19 cellular contexts compared by ENCODE assay signal in genomic region chr13:99660101-99660500, GRCh38. TPM values are rescaled to one million over a fixed set of nuclear protein-coding genes. Genes with fewer than 3 reads are reported as not detected.
DNase-seq lines count a peak whose midpoint lies in the region; FAIRE-seq and TF ChIP-seq lines count a peak whose summit lies in the region.
"Had no signal": no experiment of that assay in that cellular context is flagged by ENCODE, and none has a peak within 500 bp of the region (broad histone marks: within the 10 kb centered on the region; RNA-seq: fewer than 3 reads in every experiment).

No MANE protein-coding gene starts in this region.

- TF ChIP-seq POLR2A in H1 (IDR thresholded peaks at IDR 0.05; ENCODE audit: control extremely low read depth in 1 of 2, low read depth in 2 of 2, low read length in 2 of 2), result no peak
- TF ChIP-seq POLR2A in adrenal gland (IDR thresholded peaks at IDR 0.05), result no peak

- H2BK5ac ChIP-seq in H1 (ENCODE audit: low read depth, low read length), result peak overlapping the region; percentile 96; the same call in 1 of the 2 replicates
- H2BK5ac ChIP-seq in neuronal stem cell (ENCODE audit: low read length), result no peak overlapping the region

- intact Hi-C loops in adrenal gland (cut with DNase I), result no loop called here

- DNase-seq in NCI-H2081 (lab: John Stamatoyannopoulos, UW) (peak; percentile 58 to 90), NCI-H2081 treated with DMSO at 0.1 percent for 48 hours (lab: John Stamatoyannopoulos, UW) (no peak), NCI-H446 treated with DMSO at 0.1 percent for 48 hours (lab: John Stamatoyannopoulos, UW) (peak; percentile 38), H1 (ENCODE audit: low read depth in 1 of 2, low spot score in 2 of 2) (peak in 1 of 2 experiments; percentile 27), neuronal stem cell (ENCODE audit: low spot score) (no peak), NCI-H2171 (lab: John Stamatoyannopoulos, UW) (no peak), adrenal gland (no peak), MM.1S (no peak)
- DNase-seq: activated gamma-delta T cell treated with Interleukin-2 at 50 U/mL for 16 hours, amniotic stem cell, erythroblast, foreskin melanocyte, hypothalamus, NCI-H187, NCI-H510A, ovary, SHP77 had no signal

- H2BK15ac ChIP-seq in H1 (ENCODE audit: low read length) (no peak overlapping the region), neuronal stem cell (ENCODE audit: low read length) (no peak overlapping the region)

- no peak overlapping the region for H3K9ac ChIP-seq in H1 (replicated peaks in 1 of 4; ENCODE audit: extremely low read depth in 1 of 4, low read depth in 3 of 4, low read length in 3 of 4)
- H3K9ac ChIP-seq in neuronal stem cell (ENCODE audit: low read depth, low read length, poor library complexity), result no peak overlapping the region
- H3K9ac ChIP-seq in MM.1S (ENCODE audit: low read length), result no peak overlapping the region

- H3K4ac ChIP-seq in H1 (replicated peaks; ENCODE audit: insufficient read length, low read depth, low read length) (peak overlapping the region; percentile 84), neuronal stem cell (ENCODE audit: low read length) (no peak overlapping the region)

- peak overlapping the region; percentile 98; the same call in 1 of the 2 replicates for H2BK20ac ChIP-seq in H1 (ENCODE audit: low read length)

- H2AFZ ChIP-seq in H1 (ENCODE audit: low read length) (no peak overlapping the region), neuronal stem cell (ENCODE audit: low read length) (peak overlapping the region; percentile 6), MM.1S (ENCODE audit: low read length) (no peak overlapping the region)

- TF ChIP-seq CTCF in H1 (IDR thresholded peaks at IDR 0.05; ENCODE audit: control extremely low read depth in 1 of 3, insufficient read depth in 1 of 3, low read depth in 1 of 3, low read length in 3 of 3) (no peak), adrenal gland (IDR thresholded peaks at IDR 0.05) (no peak), MM.1S (IDR thresholded peaks at IDR 0.05; ENCODE audit: low read length) (no peak)

- H3K56ac ChIP-seq in H1 (replicated peaks; ENCODE audit: insufficient read length, low read depth, low read length), result peak overlapping the region; percentile 51

- no peaks in the 10 kb centered on the region; the same call in 1 of the 2 replicates for H3F3A ChIP-seq in MM.1S (ENCODE audit: insufficient read depth, low read length)

- H3K36me3 ChIP-seq in H1 (ENCODE audit: control insufficient read depth in 2 of 4, insufficient read depth in 4 of 4, low read length in 3 of 4), result no peaks in the 10 kb centered on the region
- H3K36me3 ChIP-seq in neuronal stem cell (replicated peaks in 1 of 2; ENCODE audit: control insufficient read depth in 2 of 2, insufficient read depth in 2 of 2, low read length in 2 of 2), result no peaks in the 10 kb centered on the region
- H3K36me3 ChIP-seq in adrenal gland (replicated peaks in 1 of 2), result no peaks in the 10 kb centered on the region
- no peaks in the 10 kb centered on the region for H3K36me3 ChIP-seq in MM.1S (replicated peaks; ENCODE audit: insufficient read depth, low read length)
- H3K36me3 ChIP-seq: ovary, vagina had no signal

- H2AK5ac ChIP-seq in H1 (ENCODE audit: low read depth, low read length) (peak overlapping the region; percentile 97; the same call in 1 of the 2 replicates), neuronal stem cell (ENCODE audit: low read depth, low read length) (no peak overlapping the region)

- H3K79me1 ChIP-seq in H1 (ENCODE audit: low read depth, low read length) (no peaks in the 10 kb centered on the region), neuronal stem cell (ENCODE audit: low read depth, low read length) (no peaks in the 10 kb centered on the region)

- no peaks in the 10 kb centered on the region for H3K23me2 ChIP-seq in H1 (ENCODE audit: low read depth, low read length)

- H3K14ac ChIP-seq in H1 (ENCODE audit: insufficient read length), result no peak overlapping the region
- H3K14ac ChIP-seq in neuronal stem cell (ENCODE audit: low read length), result no peak overlapping the region

- H3K79me2 ChIP-seq in H1 (ENCODE audit: control insufficient read depth in 1 of 2, insufficient read depth in 2 of 2, low read length in 2 of 2) (peaks cover 0 to 11% of the 10 kb centered on the region in 2 experiments; a peak in 1 of 4 replicates), MM.1S (ENCODE audit: low read length) (no peaks in the 10 kb centered on the region)

- H2BK120ac ChIP-seq in H1 (replicated peaks; ENCODE audit: low read depth, low read length) (peak overlapping the region; percentile 96), neuronal stem cell (ENCODE audit: low read depth, low read length) (no peak overlapping the region)

- H3K4me2 ChIP-seq in H1 (ENCODE audit: insufficient read depth in 1 of 2, low read depth in 2 of 2, low read length in 2 of 2), result 0 out of 4 replicates have a peak overlapping the region, but pooled peaks of 1 of the 2 experiments have one; percentile 18
- no peak overlapping the region for H3K4me2 ChIP-seq in neuronal stem cell (ENCODE audit: insufficient read depth, low read length, poor library complexity, severe bottlenecking)
- no peak overlapping the region for H3K4me2 ChIP-seq in MM.1S (ENCODE audit: low read depth, low read length)

- H3K4me3 ChIP-seq in H1 (ENCODE audit: extremely low read depth in 1 of 4, insufficient read depth in 2 of 4, low read depth in 3 of 4, low read length in 4 of 4) (no peak overlapping the region; a peak in 1 of 8 replicates), neuronal stem cell (ENCODE audit: low read length in 2 of 2) (no peak overlapping the region), adrenal gland (no peak overlapping the region), MM.1S (ENCODE audit: low read length) (no peak overlapping the region)
- H3K4me3 ChIP-seq: ovary, vagina had no signal

- no peaks in the 10 kb centered on the region for H3K27me3 ChIP-seq in H1 (replicated peaks in 1 of 4; ENCODE audit: control insufficient read depth in 3 of 4, extremely low read depth in 1 of 4, insufficient read depth in 3 of 4, low read length in 3 of 4)
- H3K27me3 ChIP-seq in neuronal stem cell (ENCODE audit: control insufficient read depth in 3 of 3, insufficient read depth in 3 of 3, low read depth in 1 of 3, low read length in 3 of 3), result no peaks in the 10 kb centered on the region
- H3K27me3 ChIP-seq in adrenal gland, result no peaks in the 10 kb centered on the region
- H3K27me3 ChIP-seq in MM.1S (replicated peaks; ENCODE audit: insufficient read depth, low read length), result no peaks in the 10 kb centered on the region
- H3K27me3 ChIP-seq: ovary, vagina had no signal

- POLR2A ChIA-PET in H1 (lab: Charles Lee; ENCODE audit: partially characterized antibody), result interaction anchor here (0.6 to 3.1 kb wide), 4 partner anchors 10 to 190 kb away, joined by 4 to 43 read pairs (median 8); no protein-coding TSS in a partner anchor

- H3K9me2 ChIP-seq in MM.1S (replicated peaks; ENCODE audit: insufficient read depth, low read length), result no peaks in the 10 kb centered on the region

- H4K20me1 ChIP-seq in H1 (replicated peaks in 1 of 2; ENCODE audit: control insufficient read depth in 1 of 2, insufficient read depth in 2 of 2, low read length in 2 of 2), result no peaks in the 10 kb centered on the region
- no peaks in the 10 kb centered on the region for H4K20me1 ChIP-seq in MM.1S (ENCODE audit: insufficient read depth, low read length)

- FAIRE-seq in H1 (lab: Jason Lieb, UNC), result no peak

- TF ChIP-seq EP300 in H1 (IDR thresholded peaks at IDR 0.05; ENCODE audit: borderline replicate concordance in 1 of 2, low read depth in 2 of 2, low read length in 2 of 2), result no peak

- CTCF ChIA-PET in H1 (lab: Charles Lee; ENCODE audit: partially characterized antibody), result interaction anchor here (1.1 to 8.3 kb wide), 7 partner anchors 22 to 298 kb away, joined by 3 to 92 read pairs (median 3); no protein-coding TSS in a partner anchor

- peak overlapping the region; percentile 82 for H2BK12ac ChIP-seq in H1 (ENCODE audit: low read depth, low read length)
- H2BK12ac ChIP-seq in neuronal stem cell (ENCODE audit: low read length), result no peak overlapping the region

- H3K4me1 ChIP-seq in H1 (replicated peaks in 1 of 4; ENCODE audit: control insufficient read depth in 3 of 4, insufficient read depth in 4 of 4, low read length in 3 of 4), result peaks cover 18 to 34% (median 27%) of the 10 kb centered on the region in 4 experiments
- H3K4me1 ChIP-seq in neuronal stem cell (ENCODE audit: control insufficient read depth in 2 of 2, insufficient read depth in 1 of 2, low read depth in 1 of 2, low read length in 2 of 2), result peaks cover 26 to 59% of the 10 kb centered on the region in 2 donors
- no peaks in the 10 kb centered on the region for H3K4me1 ChIP-seq in adrenal gland (replicated peaks in 1 of 2)
- no peaks in the 10 kb centered on the region for H3K4me1 ChIP-seq in MM.1S (ENCODE audit: low read length)

- H4K8ac ChIP-seq in H1 (ENCODE audit: extremely low read depth, insufficient read depth, low read length), result no peak overlapping the region
- H4K8ac ChIP-seq in neuronal stem cell (ENCODE audit: low read depth, low read length), result no peak overlapping the region

- no peaks in the 10 kb centered on the region for H3K9me3 ChIP-seq in H1 (ENCODE audit: insufficient read depth in 2 of 2, low read depth in 1 of 2, low read length in 1 of 2)
- no peaks in the 10 kb centered on the region for H3K9me3 ChIP-seq in neuronal stem cell (replicated peaks in 1 of 2; ENCODE audit: control insufficient read depth in 2 of 2, insufficient read depth in 1 of 2, low read depth in 1 of 2, low read length in 2 of 2)
- H3K9me3 ChIP-seq in adrenal gland (replicated peaks in 1 of 3), result no peaks in the 10 kb centered on the region
- H3K9me3 ChIP-seq in MM.1S (replicated peaks; ENCODE audit: insufficient read depth, low read length), result no peaks in the 10 kb centered on the region
- H3K9me3 ChIP-seq: ovary, vagina had no signal

- WGBS in H1 (ENCODE audit: extremely low coverage in 1 of 2, insufficient coverage in 1 of 2, insufficient read length in 1 of 2, insufficient replicate concordance in 2 of 2, low coverage in 1 of 2, low lambda C conversion rate in 2 of 2, missing lambda C conversion rate in 1 of 2), 2 experiments, result 37% methylated on average over 6 of the region's 6 CpGs; no CpG with 5 or more reads in 1 of the 2 experiments
- no CpG with 5 or more reads among the region's 6 CpGs for WGBS in neuronal stem cell (ENCODE audit: extremely low coverage in 2 of 2, insufficient read length in 2 of 2, insufficient replicate concordance in 1 of 2), 2 donors
- WGBS in adrenal gland, 4 donors, result 69 to 80% (median 78%) methylated on average over 6 of the region's 6 CpGs

- TF ChIP-seq RAD21 in H1 (IDR thresholded peaks at IDR 0.05 in 1 of 2, conservative IDR thresholded peaks at IDR 0.05 in 1 of 2; ENCODE audit: low read depth in 2 of 2, low read length in 2 of 2), result no peak

- H3K18ac ChIP-seq in H1 (ENCODE audit: extremely low read depth, low read length) (peak overlapping the region; percentile 86), neuronal stem cell (ENCODE audit: low read length) (no peak overlapping the region)

- H3K27ac ChIP-seq in H1 (ENCODE audit: low read depth, low read length) (peak overlapping the region; percentile 33; the same call in 1 of the 2 replicates), neuronal stem cell (replicated peaks; ENCODE audit: low read length) (peak overlapping the region; percentile 17), adrenal gland (no peak overlapping the region), MM.1S (ENCODE audit: low read length) (no peak overlapping the region)
- H3K27ac ChIP-seq: HL-60, ovary, vagina had no signal

- peak overlapping the region; percentile 90 for H4K5ac ChIP-seq in H1 (ENCODE audit: insufficient read length, low read depth, low read length)

- no peak overlapping the region for H3K23ac ChIP-seq in H1 (ENCODE audit: insufficient read length)
- no peak overlapping the region for H3K23ac ChIP-seq in neuronal stem cell (ENCODE audit: low read depth, low read length, poor library complexity)

- H4K91ac ChIP-seq in H1 (replicated peaks; ENCODE audit: insufficient read length, low read length), result peak overlapping the region; percentile 94
- no peak overlapping the region for H4K91ac ChIP-seq in neuronal stem cell (ENCODE audit: low read depth, low read length, poor library complexity)

RNA-seq across cellular contexts. Expression of gene CLYBL, which starts 53.6 kb away (rescaled TPM):
- total RNA-seq in H1 (2021; fragmentation: NEBNext Ultra II Directional; extraction: Animal tissue kit (Norgen Biotek cat#: 25700)), result 9.8 and 11.3 TPM in 2 replicates
- polyA plus RNA-seq in H1 (2011; rRNA removed) (5.2 and 9.2 TPM in 2 replicates), adrenal gland (10 to 100 TPM in 1 of 3 donors, 1 to 10 TPM in 2; 8.3 to 22.3 (median 8.6) TPM)
- polyA plus RNA-seq in H1 (2011; cell fraction: cytosol; rRNA removed), result 9.0 TPM
- polyA plus RNA-seq in H1 (2011; cell fraction: nucleus; rRNA removed), result 8.9 TPM
- polyA plus RNA-seq in H1 (2012, experiment 1 of 2), result 10.6 to 17.4 TPM (median 12.6 TPM) in 4 replicates
- polyA plus RNA-seq in H1 (2012, experiment 2 of 2), result 7.1 TPM
- 14.7 TPM for polyA plus RNA-seq in H1 (2013, experiment 1 of 2)
- polyA plus RNA-seq in H1 (2013, experiment 2 of 2), result 12.4 TPM
- polyA minus RNA-seq in H1 (2011; rRNA and poly(A)+ RNA removed), result 3.0 and 9.0 TPM in 2 replicates
- polyA minus RNA-seq in H1 (2011; cell fraction: cytosol; rRNA and poly(A)+ RNA removed), result 3.5 TPM
- 17.8 TPM for polyA minus RNA-seq in H1 (2011; cell fraction: nucleus; rRNA and poly(A)+ RNA removed)
- polyA plus RNA-seq in neuronal stem cell (2013, experiment 1 of 2), result 15.5 TPM
- polyA plus RNA-seq in neuronal stem cell (2013, experiment 2 of 2), result 14.1 TPM
- 10 to 100 TPM in 6 of 8 donors, 1 to 10 TPM in 2; 5.0 to 29.9 (median 15.8) TPM for total RNA-seq in adrenal gland

Comparison
In these comparisons a context has a peak if more than half of its experiments do, and no peak if none do; other contexts are left out.
1. DNase-seq: peak in NCI-H2081 (2 of 2) and NCI-H446 treated with DMSO at 0.1 percent for 48 hours (single experiment); none in NCI-H2081 treated with DMSO at 0.1 percent for 48 hours (single experiment), neuronal stem cell (single experiment), NCI-H2171 (single experiment), adrenal gland (0 of 7) and MM.1S (single experiment).
2. H3K27ac ChIP-seq: peak in H1 (single experiment) and neuronal stem cell (single experiment); none in adrenal gland (0 of 5) and MM.1S (single experiment).